In genomic region chr3:63354160-63354559, GRCh38 we compare ENCODE assay signal across 19 cellular contexts.
DNase-seq lines count a peak whose midpoint lies in the region; ATAC-seq and TF ChIP-seq lines count a peak whose summit lies in the region.
"Had no signal": no experiment of that assay in that cellular context is flagged by ENCODE, and none has a peak within 500 bp of the region (broad histone marks: within the 10 kb centered on the region; RNA-seq: fewer than 3 reads in every experiment).

No MANE protein-coding gene starts in this region.

- CTCF ChIA-PET in SK-N-SH (lab: Yijun Ruan, JAX), result interaction anchor here (0.6 to 23.0 kb wide), 4 partner anchors 13 to 638 kb away, joined by 3 to 444 read pairs (median 42); partner anchors contain the start of gene C3orf49

- H3K27me3 ChIP-seq in GM23248 (replicated peaks; ENCODE audit: insufficient read depth), result no peaks in the 10 kb centered on the region
- no peaks in the 10 kb centered on the region for H3K27me3 ChIP-seq in SK-N-SH (ENCODE audit: insufficient read depth)
- no peaks in the 10 kb centered on the region for H3K27me3 ChIP-seq in effector memory CD4-positive, alpha-beta T cell (replicated peaks; ENCODE audit: control insufficient read depth, insufficient read depth, low read length, poor library complexity, severe bottlenecking)

- in situ Hi-C loops in GM23248 (cut with MboI), result loop anchor here (5.0 to 25.0 kb wide), 3 partner anchors 308 to 633 kb away; partner anchors contain the start of genes C3orf49 and SNTN

- TF ChIP-seq CTCF in SK-N-SH (IDR thresholded peaks at IDR 0.05) (no peak), fibroblast of mammary gland (conservative IDR thresholded peaks at IDR 0.05; ENCODE audit: control insufficient read depth, insufficient read depth, low read depth, low read length) (no peak)

- 0 out of 2 replicates have a peak overlapping the region, but pooled peaks have one; percentile 17 for H3K27ac ChIP-seq in GM23248
- H3K27ac ChIP-seq in SK-N-SH (ENCODE audit: low read depth in 2 of 2, low read length in 1 of 2), result peak overlapping the region in 1 of 2 experiments; percentile 14; a peak in 1 of 4 replicates
- no peak overlapping the region for H3K27ac ChIP-seq in effector memory CD4-positive, alpha-beta T cell (ENCODE audit: insufficient read depth, low read length, poor library complexity, severe bottlenecking)
- H3K27ac ChIP-seq: C4-2B, KMS-11, PC-9 had no signal

- no peaks in the 10 kb centered on the region for H3K79me2 ChIP-seq in GM23248 (ENCODE audit: insufficient read depth)
- no peaks in the 10 kb centered on the region for H3K79me2 ChIP-seq in SK-N-SH (ENCODE audit: insufficient read depth)

- H2AFZ ChIP-seq in GM23248 (no peak overlapping the region), SK-N-SH (ENCODE audit: low read depth) (no peak overlapping the region)
- H2AFZ ChIP-seq: PC-9 had no signal

- POLR2A ChIA-PET in SK-N-SH (lab: Yijun Ruan, JAX), result no interaction called here

- H4K20me1 ChIP-seq in GM23248 (ENCODE audit: insufficient read depth), result no peaks in the 10 kb centered on the region
- no peaks in the 10 kb centered on the region for H4K20me1 ChIP-seq in SK-N-SH (ENCODE audit: insufficient read depth)

- H3K4me1 ChIP-seq in GM23248 (ENCODE audit: insufficient read depth) (peaks cover 29% of the 10 kb centered on the region), SK-N-SH (ENCODE audit: control insufficient read depth in 1 of 2, insufficient read depth in 2 of 2, low read depth in 1 of 2, low read length in 1 of 2) (peaks cover 0 to 14% of the 10 kb centered on the region in 2 experiments; a peak in 1 of 4 replicates)
- H3K4me1 ChIP-seq in effector memory CD4-positive, alpha-beta T cell (ENCODE audit: control insufficient read depth, insufficient read depth, low read length, poor library complexity, severe bottlenecking), result no peaks in the 10 kb centered on the region

- 14 to 17% methylated on average over 1 of the region's 1 CpG for WGBS in GM23248 (ENCODE audit: low coverage in 1 of 2, low lambda C conversion rate in 2 of 2, missing lambda C conversion rate in 2 of 2), 2 experiments
- WGBS in SK-N-SH (ENCODE audit: low lambda C conversion rate), result 0% methylated on average over 1 of the region's 1 CpG

- peak in 1 of 2 experiments; percentile 77; a peak in 1 of 4 replicates for TF ChIP-seq EP300 in SK-N-SH (IDR thresholded peaks at IDR 0.05; ENCODE audit: borderline replicate concordance in 1 of 2, low read depth in 1 of 2, low read length in 1 of 2)

- H3K9me2 ChIP-seq in GM23248 (ENCODE audit: insufficient read depth) (no peaks in the 10 kb centered on the region), SK-N-SH (no peaks in the 10 kb centered on the region)

- intact Hi-C loops in sciatic nerve (cut with DNase I), result loop anchor here (10.0 kb wide), 1 partner anchor 471 kb away; no protein-coding TSS in a partner anchor

- H3K4me2 ChIP-seq in GM23248 (ENCODE audit: unreplicated experiment) (peak overlapping the region; percentile 79), SK-N-SH (peak overlapping the region; percentile 38)
- H3K4me2 ChIP-seq: KMS-11, PC-9 had no signal

- no peaks in the 10 kb centered on the region for H3K36me3 ChIP-seq in GM23248 (ENCODE audit: low read depth)
- H3K36me3 ChIP-seq in SK-N-SH (replicated peaks in 1 of 2; ENCODE audit: control insufficient read depth in 1 of 2, insufficient read depth in 2 of 2, low read length in 1 of 2), result no peaks in the 10 kb centered on the region
- H3K36me3 ChIP-seq in effector memory CD4-positive, alpha-beta T cell (ENCODE audit: control insufficient read depth, insufficient read depth, low read length), result no peaks in the 10 kb centered on the region

- ATAC-seq in sciatic nerve (no peak), GM19452 (IDR thresholded peaks at IDR 0.05; ENCODE audit: unreplicated experiment) (no peak)
- ATAC-seq: Right ventricle myocardium inferior had no signal

- H3K9ac ChIP-seq in GM23248 (no peak overlapping the region), SK-N-SH (no peak overlapping the region)
- H3K9ac ChIP-seq: KMS-11 had no signal

- TF ChIP-seq RAD21 in SK-N-SH (IDR thresholded peaks at IDR 0.05; ENCODE audit: low read length), result no peak

- peaks cover 47% of the 10 kb centered on the region for H3F3A ChIP-seq in GM23248 (ENCODE audit: insufficient read depth)
- H3F3A ChIP-seq in SK-N-SH (replicated peaks; ENCODE audit: insufficient read depth), result peaks cover 9% of the 10 kb centered on the region

- no peaks in the 10 kb centered on the region for H3K9me3 ChIP-seq in GM23248 (ENCODE audit: low read depth)
- no peaks in the 10 kb centered on the region for H3K9me3 ChIP-seq in SK-N-SH
- no peaks in the 10 kb centered on the region for H3K9me3 ChIP-seq in effector memory CD4-positive, alpha-beta T cell (ENCODE audit: control insufficient read depth, low read length)

- DNase-seq in Daoy (ENCODE audit: low read depth), result peak; percentile 32
- peak; percentile 39 for DNase-seq in GM23248
- DNase-seq in SK-N-SH, result no peak
- DNase-seq in fibroblast of mammary gland (ENCODE audit: low read depth), result peak; percentile 37
- DNase-seq in OCI-M1 (lab: John Stamatoyannopoulos, UW), result no peak
- no peak for DNase-seq in sciatic nerve (ENCODE audit: low spot score)
- DNase-seq in effector memory CD4-positive, alpha-beta T cell, result no peak
- DNase-seq: DMS 273 treated with DMSO at 0.1 percent for 48 hours, H7, NCI-H1092, NCI-H2029, NCI-H2171 treated with DMSO at 0.1 percent for 48 hours, NCI-H524 treated with DMSO at 0.1 percent for 48 hours, PC-9, T-helper 1 cell had no signal

- no peak overlapping the region for H3K4me3 ChIP-seq in GM23248
- no peak overlapping the region for H3K4me3 ChIP-seq in SK-N-SH (ENCODE audit: low read depth in 2 of 2, low read length in 1 of 2)
- H3K4me3 ChIP-seq in fibroblast of mammary gland (ENCODE audit: control insufficient read depth, low read depth, low read length), result no peak overlapping the region
- H3K4me3 ChIP-seq in effector memory CD4-positive, alpha-beta T cell (ENCODE audit: insufficient read depth, low read depth, low read length, poor library complexity, severe bottlenecking), result no peak overlapping the region
- H3K4me3 ChIP-seq: PC-9 had no signal

TF ChIP-seq in SK-N-SH, 30 proteins besides CTCF, POLR2A, EP300 and RAD21 (continues in another document):
- TF ChIP-seq NFIC (IDR thresholded peaks at IDR 0.05; ENCODE audit: borderline replicate concordance), result peak; percentile 91
- TF ChIP-seq NRF1 (IDR thresholded peaks at IDR 0.05; ENCODE audit: low read depth, low read length), result no peak
- TF ChIP-seq ELF1 (IDR thresholded peaks at IDR 0.05), result no peak
- TF ChIP-seq MXI1 (IDR thresholded peaks at IDR 0.05; ENCODE audit: low read depth, low read length), result no peak
- peak; percentile 76 for TF ChIP-seq TCF12 (IDR thresholded peaks at IDR 0.05)
- TF ChIP-seq RFX5 (IDR thresholded peaks at IDR 0.05; ENCODE audit: low read length), result no peak
- TF ChIP-seq USF1 (IDR thresholded peaks at IDR 0.05; ENCODE audit: borderline replicate concordance, low read depth), result no peak
- no peak for TF ChIP-seq MAX (IDR thresholded peaks at IDR 0.05; ENCODE audit: low read depth)
- TF ChIP-seq FOXM1 (IDR thresholded peaks at IDR 0.05; ENCODE audit: low read depth), result peak; percentile 36; the same call in 1 of the 2 replicates
- peak; percentile 52; the same call in 1 of the 2 replicates for TF ChIP-seq FOSL2 (IDR thresholded peaks at IDR 0.05; ENCODE audit: borderline replicate concordance, low read depth)
- TF ChIP-seq CHD2 (IDR thresholded peaks at IDR 0.05; ENCODE audit: low read length, partially characterized antibody), result no peak
- no peak for TF ChIP-seq POLR2AphosphoS5 (IDR thresholded peaks at IDR 0.05; ENCODE audit: low read depth, low read length)
- peak; percentile 77 for TF ChIP-seq JUND (IDR thresholded peaks at IDR 0.05)
- no peak for TF ChIP-seq TAF1 (IDR thresholded peaks at IDR 0.05; ENCODE audit: borderline replicate concordance, low read depth, low read length)
- TF ChIP-seq RXRA (IDR thresholded peaks at IDR 0.05; ENCODE audit: borderline replicate concordance, low read depth), result no peak
- TF ChIP-seq SMC3 (IDR thresholded peaks at IDR 0.05; ENCODE audit: low read depth, low read length), result no peak
- TF ChIP-seq GATA2 (CRISPR knock-in tag; IDR thresholded peaks at IDR 0.05), result no peak
- no peak for TF ChIP-seq MEF2A (IDR thresholded peaks at IDR 0.05; ENCODE audit: borderline replicate concordance, low read depth)
- peak; percentile 93 for TF ChIP-seq PBX3 (IDR thresholded peaks at IDR 0.05)
- no peak for TF ChIP-seq EZH2phosphoT487 (IDR thresholded peaks at IDR 0.05; ENCODE audit: borderline replicate concordance, low read depth)
- TF ChIP-seq USF2 (IDR thresholded peaks at IDR 0.05; ENCODE audit: borderline replicate concordance, low read depth, low read length), result no peak
- no peak for TF ChIP-seq RCOR1 (IDR thresholded peaks at IDR 0.05; ENCODE audit: low read length)
- no peak for TF ChIP-seq FOXJ3 (CRISPR knock-in tag; IDR thresholded peaks at IDR 0.05)

Comparison
In these comparisons a context has a peak if more than half of its experiments do, and no peak if none do; other contexts are left out.
1. DNase-seq: peak in Daoy (single experiment), GM23248 (single experiment) and fibroblast of mammary gland (single experiment); none in SK-N-SH (single experiment), OCI-M1 (single experiment), sciatic nerve (single experiment) and effector memory CD4-positive, alpha-beta T cell (0 of 3).